22 cellular contexts compared by ENCODE assay signal in the genomic region with DNA sequence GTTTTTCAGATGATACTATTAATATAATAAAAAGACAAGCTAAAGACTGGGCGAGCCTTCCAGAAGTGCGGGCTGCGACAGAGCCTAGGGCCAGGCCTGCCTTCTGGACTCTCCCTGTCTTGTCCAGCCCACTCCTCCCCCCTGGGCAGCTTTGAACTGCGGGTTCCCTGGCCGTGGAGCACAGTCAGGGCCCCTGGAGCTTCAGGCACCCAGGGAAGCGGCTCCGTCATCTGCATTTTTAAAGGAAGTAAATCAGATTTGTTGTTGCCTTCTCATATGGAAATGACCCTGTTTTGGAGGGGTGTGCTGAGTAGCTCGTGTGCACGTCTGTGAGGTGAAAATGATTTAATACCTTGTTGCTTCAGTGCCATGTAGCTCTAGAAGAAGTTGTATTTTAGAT.
DNase-seq lines count a peak whose midpoint lies in the region; ATAC-seq and TF ChIP-seq lines count a peak whose summit lies in the region.
"Had no signal": no experiment of that assay in that cellular context is flagged by ENCODE, and none has a peak within 500 bp of the region (broad histone marks: within the 10 kb centered on the region; RNA-seq: fewer than 3 reads in every experiment).

No MANE protein-coding gene starts in this region.

- H2AK5ac ChIP-seq in mesendoderm (ENCODE audit: low read length) (no peak overlapping the region), mesenchymal stem cell (ENCODE audit: low read length, severe bottlenecking) (no peak overlapping the region)

- H2BK120ac ChIP-seq in mesendoderm (ENCODE audit: low read depth, low read length) = no peak overlapping the region
- H2BK120ac ChIP-seq in mesenchymal stem cell (ENCODE audit: low read depth, low read length) = no peak overlapping the region

- H3K79me1 ChIP-seq in mesendoderm (ENCODE audit: low read length) (no peaks in the 10 kb centered on the region), mesenchymal stem cell (replicated peaks; ENCODE audit: low read length, poor library complexity, severe bottlenecking) (peaks cover 33% of the 10 kb centered on the region)

- no peak overlapping the region for H2BK5ac ChIP-seq in mesendoderm (ENCODE audit: low read length)
- H2BK5ac ChIP-seq in mesenchymal stem cell (ENCODE audit: low read depth, low read length, poor library complexity, severe bottlenecking) = no peak overlapping the region

- TF ChIP-seq CTCF in heart right ventricle (IDR thresholded peaks at IDR 0.05) (no peak), Peyer's patch (IDR thresholded peaks at IDR 0.05) (no peak), upper lobe of right lung (IDR thresholded peaks at IDR 0.05) (no peak), adrenal gland (IDR thresholded peaks at IDR 0.05) (no peak)

- TF ChIP-seq POLR2A in Peyer's patch (IDR thresholded peaks at IDR 0.05) (no peak), adrenal gland (IDR thresholded peaks at IDR 0.05) (no peak)

- no peak overlapping the region for H3K4me3 ChIP-seq in heart right ventricle
- no peak overlapping the region for H3K4me3 ChIP-seq in Peyer's patch
- no peak overlapping the region for H3K4me3 ChIP-seq in mesendoderm (ENCODE audit: low read length)
- H3K4me3 ChIP-seq in upper lobe of right lung = no peak overlapping the region
- H3K4me3 ChIP-seq in adrenal gland = no peak overlapping the region
- H3K4me3 ChIP-seq in mesenchymal stem cell (ENCODE audit: insufficient read depth in 1 of 2, low read depth in 1 of 2, low read length in 2 of 2) = no peak overlapping the region
- H3K4me3 ChIP-seq: A549, GM12878 had no signal

- H2BK12ac ChIP-seq in mesenchymal stem cell (ENCODE audit: low read length in 2 of 2) = no peak overlapping the region

- no peak overlapping the region for H3K14ac ChIP-seq in mesenchymal stem cell (ENCODE audit: low read length in 2 of 2)

- intact Hi-C loops in Right ventricle myocardium superior (cut with DNase I) = no loop called here
- intact Hi-C loops in heart right ventricle (cut with DNase I) = no loop called here
- intact Hi-C loops in upper lobe of right lung (cut with DNase I) = no loop called here
- intact Hi-C loops in adrenal gland (cut with DNase I) = no loop called here

- no peaks in the 10 kb centered on the region for H3K4me1 ChIP-seq in heart right ventricle
- H3K4me1 ChIP-seq in Peyer's patch = peaks cover 0 to 24% (median 5%) of the 10 kb centered on the region in 4 donors
- no peaks in the 10 kb centered on the region for H3K4me1 ChIP-seq in mesendoderm (ENCODE audit: control insufficient read depth, low read depth, low read length)
- peaks cover 10% of the 10 kb centered on the region for H3K4me1 ChIP-seq in upper lobe of right lung
- H3K4me1 ChIP-seq in adrenal gland (replicated peaks in 1 of 2) = no peaks in the 10 kb centered on the region
- peaks cover 9% of the 10 kb centered on the region for H3K4me1 ChIP-seq in mesenchymal stem cell (ENCODE audit: control insufficient read depth, insufficient read depth, low read depth, low read length)
- H3K4me1 ChIP-seq: A549 had no signal

- no peak overlapping the region for H2AFZ ChIP-seq in mesenchymal stem cell (ENCODE audit: low read depth, low read length)

- H3K4me2 ChIP-seq in mesendoderm (ENCODE audit: low read length) (no peak overlapping the region), mesenchymal stem cell (ENCODE audit: low read length, poor library complexity, severe bottlenecking) (no peak overlapping the region)
- H3K4me2 ChIP-seq: A549 had no signal

- H3K9me3 ChIP-seq in heart right ventricle = no peaks in the 10 kb centered on the region
- no peaks in the 10 kb centered on the region for H3K9me3 ChIP-seq in Peyer's patch
- H3K9me3 ChIP-seq in upper lobe of right lung = no peaks in the 10 kb centered on the region
- H3K9me3 ChIP-seq in adrenal gland (replicated peaks in 1 of 3) = no peaks in the 10 kb centered on the region
- H3K9me3 ChIP-seq in mesenchymal stem cell (ENCODE audit: control insufficient read depth, low read length) = no peaks in the 10 kb centered on the region
- H3K9me3 ChIP-seq: A549 had no signal

- no peak overlapping the region for H4K8ac ChIP-seq in mesendoderm (ENCODE audit: low read depth, low read length)
- no peak overlapping the region for H4K8ac ChIP-seq in mesenchymal stem cell (ENCODE audit: low read length)

- H3K9ac ChIP-seq in mesendoderm (ENCODE audit: low read length) = no peak overlapping the region
- no peak overlapping the region for H3K9ac ChIP-seq in mesenchymal stem cell (ENCODE audit: low read length)

- no peak overlapping the region for H3K4ac ChIP-seq in mesendoderm (ENCODE audit: low read depth, low read length)
- H3K4ac ChIP-seq in mesenchymal stem cell (ENCODE audit: low read depth in 1 of 2, low read length in 2 of 2) = no peak overlapping the region

- H3K27me3 ChIP-seq in heart right ventricle (no peaks in the 10 kb centered on the region), Peyer's patch (no peaks in the 10 kb centered on the region), mesendoderm (ENCODE audit: insufficient read depth, low read length, poor library complexity) (no peaks in the 10 kb centered on the region), upper lobe of right lung (no peaks in the 10 kb centered on the region), adrenal gland (no peaks in the 10 kb centered on the region), mesenchymal stem cell (ENCODE audit: control insufficient read depth in 1 of 2, insufficient read depth in 1 of 2, low read length in 2 of 2) (no peaks in the 10 kb centered on the region)

- peaks cover 0 to 10% (median 0%) of the 10 kb centered on the region in 9 donors for H3K36me3 ChIP-seq in heart right ventricle
- H3K36me3 ChIP-seq in Peyer's patch = peaks cover 0 to 6% (median 0%) of the 10 kb centered on the region in 3 donors
- no peaks in the 10 kb centered on the region for H3K36me3 ChIP-seq in mesendoderm (ENCODE audit: control insufficient read depth, insufficient read depth, low read length)
- peaks cover 7% of the 10 kb centered on the region for H3K36me3 ChIP-seq in upper lobe of right lung
- H3K36me3 ChIP-seq in adrenal gland (replicated peaks in 1 of 2) = no peaks in the 10 kb centered on the region
- H3K36me3 ChIP-seq in mesenchymal stem cell (ENCODE audit: control insufficient read depth in 1 of 2, insufficient read depth in 2 of 2, low read depth in 1 of 2, low read length in 2 of 2) = peaks cover 7 to 34% of the 10 kb centered on the region in 2 experiments

- no peak overlapping the region for H3K27ac ChIP-seq in heart right ventricle
- H3K27ac ChIP-seq in Peyer's patch = no peak overlapping the region
- H3K27ac ChIP-seq in mesendoderm (ENCODE audit: low read depth, low read length) = no peak overlapping the region
- H3K27ac ChIP-seq in upper lobe of right lung = no peak overlapping the region
- H3K27ac ChIP-seq in adrenal gland = no peak overlapping the region
- no peak overlapping the region for H3K27ac ChIP-seq in mesenchymal stem cell (ENCODE audit: low read length, poor library complexity, severe bottlenecking)
- H3K27ac ChIP-seq: A549 had no signal

- H3K18ac ChIP-seq in mesendoderm (ENCODE audit: low read length) (no peak overlapping the region), mesenchymal stem cell (ENCODE audit: low read depth in 1 of 2, low read length in 2 of 2) (no peak overlapping the region)

- no peak for ATAC-seq in Right ventricle myocardium superior (ENCODE audit: poor library complexity)
- no peak for ATAC-seq in heart right ventricle
- ATAC-seq in upper lobe of right lung = no peak
- ATAC-seq: A549, GM12878, HepG2 had no signal

- WGBS in heart right ventricle, 2 donors = 80 to 85% methylated on average over 9 of the region's 9 CpGs
- no CpG with 5 or more reads among the region's 9 CpGs for WGBS in mesendoderm (ENCODE audit: extremely low coverage, insufficient coverage, low lambda C conversion rate)
- 81 to 88% (median 83%) methylated on average over 6 to 9 of the region's 9 CpGs for WGBS in adrenal gland, 4 donors
- 54% methylated on average over 9 of the region's 9 CpGs for WGBS in mesenchymal stem cell

- DNase-seq in Right ventricle myocardium superior (peak; percentile 33), heart right ventricle (no peak), Peyer's patch (peak in 2 of 3 donors; percentile 29 to 34), mesendoderm (no peak), upper lobe of right lung (peak; percentile 51), adrenal gland (no peak), mesenchymal stem cell (no peak)
- no peak for DNase-seq in stimulated activated naive CD4-positive, alpha-beta T cell treated with Interleukin-2 at 50 U/mL for 16 hours (lab: John Stamatoyannopoulos, UW)
- DNase-seq: CD4-positive, alpha-beta memory T cell; DMS153; GF-D8; GOT3; HFFc6; KBM-7; NCI-H1105; NCI-H1694; NCI-H2081 treated with DMSO at 0.1 percent for 48 hours; NK-92 treated with Interleukin-12 subunit alpha and Interleukin-12 subunit beta, amount 100 ng/mL, for 24 hours; SHP77 treated with DMSO at 0.1 percent for 48 hours had no signal

- H2BK15ac ChIP-seq in mesendoderm (replicated peaks; ENCODE audit: low read depth) (no peak overlapping the region), mesenchymal stem cell (ENCODE audit: low read depth, poor library complexity, severe bottlenecking) (no peak overlapping the region)

- no peak overlapping the region for H4K91ac ChIP-seq in mesenchymal stem cell (ENCODE audit: low read length)

- H4K5ac ChIP-seq in mesendoderm (ENCODE audit: low read length) = no peak overlapping the region

- peak overlapping the region; percentile 45 for H3K56ac ChIP-seq in mesendoderm (ENCODE audit: low read length)

- no peaks in the 10 kb centered on the region for H3K79me2 ChIP-seq in mesendoderm (ENCODE audit: control insufficient read depth, insufficient read depth, low read length)

- H3K23ac ChIP-seq in mesendoderm (ENCODE audit: low read length) = no peak overlapping the region
- H3K23ac ChIP-seq in mesenchymal stem cell (ENCODE audit: low read length in 2 of 2) = no peak overlapping the region

Comparison
In these comparisons a context has a peak if more than half of its experiments do, and no peak if none do; other contexts are left out.
1. DNase-seq: peak in Right ventricle myocardium superior (single experiment), Peyer's patch (2 of 3) and upper lobe of right lung (single experiment); none in heart right ventricle (0 of 2), mesendoderm (single experiment), stimulated activated naive CD4-positive, alpha-beta T cell treated with Interleukin-2 at 50 U/mL for 16 hours (single experiment), adrenal gland (0 of 7) and mesenchymal stem cell (single experiment).